Comparison of ENCODE assay signal across 8 cellular contexts in the genomic region with DNA sequence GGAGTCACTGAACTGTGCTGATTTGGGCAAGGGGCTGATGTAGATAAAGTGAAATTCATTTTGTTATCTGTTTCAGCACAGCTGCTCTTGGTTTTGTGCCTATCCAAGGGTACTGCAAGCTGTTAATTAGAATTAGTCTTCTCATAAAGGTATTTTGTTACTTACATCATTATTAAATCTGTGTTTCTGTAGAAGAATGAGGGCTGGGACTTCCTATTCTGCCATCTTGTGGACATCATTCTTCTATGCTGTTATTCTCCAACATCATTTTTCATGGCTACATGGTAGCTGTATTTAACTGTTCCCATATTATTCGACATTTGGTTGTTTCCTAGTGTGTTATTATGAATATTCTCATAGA.
DNase-seq lines count a peak whose midpoint lies in the region; ATAC-seq and TF ChIP-seq lines count a peak whose summit lies in the region.

No MANE protein-coding gene starts in this region.

- CTCF ChIA-PET in CD4-positive, alpha-beta T cell (lab: Charles Lee) = interaction anchor here (1.1 to 3.0 kb wide), 7 partner anchors 18 to 391 kb away, joined by 3 to 43 read pairs (median 10); a partner anchor contains a TSS

- H3K27me3 ChIP-seq in stomach = no peaks in the 10 kb centered on the region
- no peaks in the 10 kb centered on the region for H3K27me3 ChIP-seq in CD4-positive, alpha-beta T cell (ENCODE audit: control insufficient read depth, insufficient read depth, low read length)

- peaks cover 0 to 10% (median 4%) of the 10 kb centered on the region in 4 donors for H3K4me1 ChIP-seq in stomach
- H3K4me1 ChIP-seq in mucosa of descending colon (ENCODE audit: low read depth) = peaks cover 2% of the 10 kb centered on the region

- POLR2A ChIA-PET in CD4-positive, alpha-beta T cell (lab: Charles Lee) = interaction anchor here (1.5 kb wide), 1 partner anchor 77 kb away, joined by 16 read pairs; a partner anchor contains a TSS

- H3K9me3 Mint-ChIP-seq in CD4-positive, alpha-beta T cell = no peaks in the 10 kb centered on the region

- no peak overlapping the region for H3K27ac Mint-ChIP-seq in CD4-positive, alpha-beta T cell

- no peak for TF ChIP-seq POLR2A in stomach (IDR thresholded peaks at IDR 0.05)

- no peak overlapping the region for H3K27ac ChIP-seq in stomach
- no peak overlapping the region for H3K27ac ChIP-seq in CD4-positive, alpha-beta T cell (ENCODE audit: low read depth, low read length)

- no peaks in the 10 kb centered on the region for H3K9me3 ChIP-seq in stomach
- no peaks in the 10 kb centered on the region for H3K9me3 ChIP-seq in CD4-positive, alpha-beta T cell (ENCODE audit: control insufficient read depth, low read length)
- no peaks in the 10 kb centered on the region for H3K9me3 ChIP-seq in mucosa of descending colon

- no peaks in the 10 kb centered on the region for H3K36me3 ChIP-seq in stomach
- no peaks in the 10 kb centered on the region for H3K36me3 ChIP-seq in mucosa of descending colon (ENCODE audit: low read depth)

- no peak for TF ChIP-seq EP300 in stomach (IDR thresholded peaks at IDR 0.05)

- TF ChIP-seq CTCF in stomach (IDR thresholded peaks at IDR 0.05) (peak in 1 of 7 experiments; percentile 5), mucosa of descending colon (IDR thresholded peaks at IDR 0.05) (no peak)
- no peak for TF ChIP-seq CTCF in CD4-positive, alpha-beta T cell (IDR thresholded peaks at IDR 0.05)

- H3K4me1 Mint-ChIP-seq in CD4-positive, alpha-beta T cell (ENCODE audit: low read depth) = peaks cover 12% of the 10 kb centered on the region

- no peaks in the 10 kb centered on the region for H3K27me3 Mint-ChIP-seq in CD4-positive, alpha-beta T cell

- DNase-seq in AG20443 (ENCODE audit: low spot score) (peak; percentile 26), H4 (ENCODE audit: low spot score) (peak; percentile 50), amniotic epithelial cell (ENCODE audit: low read depth) (peak; percentile 58), left lobe of liver (ENCODE audit: low spot score) (no peak), stomach (no peak), mucosa of descending colon (no peak)
- DNase-seq in CD4-positive, alpha-beta T cell = no peak

- WGBS in stomach, 5 donors = 76 to 90% (median 87%) methylated on average over 1 of the region's 1 CpG

- H3K4me3 ChIP-seq in stomach = no peak overlapping the region
- H3K4me3 ChIP-seq in mucosa of descending colon = no peak overlapping the region

- H3K36me3 Mint-ChIP-seq in CD4-positive, alpha-beta T cell (ENCODE audit: low read depth) = no peaks in the 10 kb centered on the region

- intact Hi-C loops in stomach (cut with DNase I; ENCODE audit: low total_unique reads) (loop anchor here (10.0 kb wide), 1 partner anchor 562 kb away; no protein-coding TSS in a partner anchor), mucosa of descending colon (cut with DNase I, micrococcal nuclease) (loop anchor here in 1 of 2 donors (2.0 to 5.0 kb wide), 2 partner anchors 80 to 194 kb away; no protein-coding TSS in a partner anchor)
- intact Hi-C loops in CD4-positive, alpha-beta T cell (cut with DNase I, micrococcal nuclease) = loop anchor here in 1 of 2 experiments (1.0 to 2.0 kb wide), 2 partner anchors 194 to 559 kb away; no protein-coding TSS in a partner anchor

- H3K4me3 Mint-ChIP-seq in CD4-positive, alpha-beta T cell = no peak overlapping the region

- ATAC-seq in left lobe of liver (peak; percentile 76), HG02763 (IDR thresholded peaks at IDR 0.05; ENCODE audit: unreplicated experiment) (no peak), mucosa of descending colon (no peak)
- no peak for ATAC-seq in CD4-positive, alpha-beta T cell (ENCODE audit: poor library complexity)

Comparison
In these comparisons a context has a peak if more than half of its experiments do, and no peak if none do; other contexts are left out.
1. DNase-seq: peak in AG20443 (single experiment), H4 (single experiment) and amniotic epithelial cell (single experiment); none in left lobe of liver (single experiment), stomach (single experiment), CD4-positive, alpha-beta T cell (0 of 10) and mucosa of descending colon (0 of 3).